In genomic region chr2:98935777-98936132, GRCh38 we compare ENCODE assay signal across 10 cellular contexts. TPM values are rescaled to one million over a fixed set of nuclear protein-coding genes. Genes with fewer than 3 reads are reported as not detected.
DNase-seq lines count a peak whose midpoint lies in the region; ATAC-seq and TF ChIP-seq lines count a peak whose summit lies in the region.
"Had no signal": no experiment of that assay in that cellular context is flagged by ENCODE, and none has a peak within 500 bp of the region (broad histone marks: within the 10 kb centered on the region; RNA-seq: fewer than 3 reads in every experiment).

No MANE protein-coding gene starts in this region.

- no peak overlapping the region for H3K4me3 Mint-ChIP-seq in activated CD8-positive, alpha-beta memory T cell treated with anti-CD3 and anti-CD28 coated beads, Interleukin-2, amount 10 ng/mL, durations not matched to agents 7 days and 5 days

- no peak for TF ChIP-seq CTCF in colonic mucosa (IDR thresholded peaks at IDR 0.05)
- no peak for TF ChIP-seq CTCF in thyroid gland (IDR thresholded peaks at IDR 0.05)

- intact Hi-C loops in colonic mucosa (cut with DNase I) (no loop called here), thyroid gland (cut with DNase I) (no loop called here)

- no peak overlapping the region for H3K27ac ChIP-seq in colonic mucosa
- no peak overlapping the region for H3K27ac ChIP-seq in mesodermal cell (ENCODE audit: low read depth, low read length, severe bottlenecking)
- H3K27ac ChIP-seq in thyroid gland: no peak overlapping the region

- TF ChIP-seq POLR2A in thyroid gland (IDR thresholded peaks at IDR 0.05): no peak

- H3K4me1 Mint-ChIP-seq in activated CD8-positive, alpha-beta memory T cell treated with anti-CD3 and anti-CD28 coated beads, Interleukin-2, amount 10 ng/mL, durations not matched to agents 7 days and 5 days: peaks cover 13% of the 10 kb centered on the region

- H3K9me3 Mint-ChIP-seq in activated CD8-positive, alpha-beta memory T cell treated with anti-CD3 and anti-CD28 coated beads, Interleukin-2, amount 10 ng/mL, durations not matched to agents 7 days and 5 days (ENCODE audit: low read depth): no peaks in the 10 kb centered on the region

- WGBS in mesodermal cell (ENCODE audit: insufficient coverage in 2 of 2), 2 experiments: 1 to 3% methylated on average over 26 to 33 of the region's 45 CpGs
- WGBS in thyroid gland, 2 donors: 0% methylated on average over 1 to 4 of the region's 45 CpGs

- CTCF ChIA-PET in activated CD8-positive, alpha-beta memory T cell treated with anti-CD3 and anti-CD28 coated beads, Interleukin-2, amount 10 ng/mL, durations not matched to agents 7 days and 5 days (lab: Charles Lee): interaction anchor here (1.2 kb wide), 1 partner anchor 11 kb away, joined by 3 read pairs; no protein-coding TSS in a partner anchor

- H3K27me3 ChIP-seq in colonic mucosa: peaks cover 29% of the 10 kb centered on the region
- H3K27me3 ChIP-seq in thyroid gland: no peaks in the 10 kb centered on the region

- H3K27me3 Mint-ChIP-seq in activated CD8-positive, alpha-beta memory T cell treated with anti-CD3 and anti-CD28 coated beads, Interleukin-2, amount 10 ng/mL, durations not matched to agents 7 days and 5 days: peaks cover 77% of the 10 kb centered on the region

- no peak overlapping the region for H3K27ac Mint-ChIP-seq in activated CD8-positive, alpha-beta memory T cell treated with anti-CD3 and anti-CD28 coated beads, Interleukin-2, amount 10 ng/mL, durations not matched to agents 7 days and 5 days

- H3K4me1 ChIP-seq in colonic mucosa (peaks cover 6% of the 10 kb centered on the region), mesodermal cell (ENCODE audit: control insufficient read depth, insufficient read depth, low read length, poor library complexity, severe bottlenecking) (no peaks in the 10 kb centered on the region), thyroid gland (peaks cover 0 to 11% of the 10 kb centered on the region in 2 donors)

- H3K4me3 ChIP-seq in colonic mucosa: peak overlapping the region; percentile 34
- H3K4me3 ChIP-seq in mesodermal cell (ENCODE audit: extremely low read depth, insufficient read depth, low read length, poor library complexity, severe bottlenecking): peak overlapping the region; percentile 23
- peak overlapping the region; percentile 14 to 48 (median 41) for H3K4me3 ChIP-seq in thyroid gland (replicated peaks in 1 of 3)

- ATAC-seq in activated CD8-positive, alpha-beta memory T cell treated with anti-CD3 and anti-CD28 coated beads, Interleukin-2, amount 10 ng/mL, durations not matched to agents 7 days and 5 days: peak; percentile 42
- no peak for ATAC-seq in HG02981 (IDR thresholded peaks at IDR 0.05; ENCODE audit: unreplicated experiment)

- no peak for DNase-seq in activated CD8-positive, alpha-beta memory T cell treated with anti-CD3 and anti-CD28 coated beads, Interleukin-2, amount 10 ng/mL, durations not matched to agents 7 days and 5 days
- DNase-seq in activated CD8-positive, alpha-beta memory T cell treated with anti-CD3 and anti-CD28 coated beads, Interleukin-2, amount 50 U/mL, for 48 hours: no peak
- DNase-seq in colonic mucosa: no peak
- peak in 1 of 2 donors; percentile 44 for DNase-seq in thyroid gland
- DNase-seq in COR-L47 (lab: John Stamatoyannopoulos, UW): no peak
- DNase-seq in HuH-7 (ENCODE audit: low spot score): no peak

- no peaks in the 10 kb centered on the region for H3K9me3 ChIP-seq in colonic mucosa
- H3K9me3 ChIP-seq in mesodermal cell (ENCODE audit: control insufficient read depth, low read length): no peaks in the 10 kb centered on the region
- no peaks in the 10 kb centered on the region for H3K9me3 ChIP-seq in thyroid gland

- peaks cover 3% of the 10 kb centered on the region for H3K36me3 Mint-ChIP-seq in activated CD8-positive, alpha-beta memory T cell treated with anti-CD3 and anti-CD28 coated beads, Interleukin-2, amount 10 ng/mL, durations not matched to agents 7 days and 5 days
- H3K36me3 Mint-ChIP-seq: brain had no signal

- H3K9ac ChIP-seq in colonic mucosa (ENCODE audit: low read depth in 2 of 2, low read length in 2 of 2): no peak overlapping the region

- H3K36me3 ChIP-seq in colonic mucosa: no peaks in the 10 kb centered on the region
- H3K36me3 ChIP-seq in mesodermal cell (ENCODE audit: control insufficient read depth, insufficient read depth, low read length): no peaks in the 10 kb centered on the region
- no peaks in the 10 kb centered on the region for H3K36me3 ChIP-seq in thyroid gland

RNA-seq across cellular contexts. Expression of gene CRACDL, which starts 0.3 kb away (rescaled TPM):
- total RNA-seq in activated CD8-positive, alpha-beta memory T cell treated with anti-CD3 and anti-CD28 coated beads, Interleukin-2, amount 10 ng/mL, durations not matched to agents 7 days and 5 days: under 1 TPM; 0.18 to 0.35 TPM
- 10 to 100 TPM; 11.5 to 22.3 TPM for total RNA-seq in colonic mucosa
- polyA plus RNA-seq in mesodermal cell (2013, experiment 1 of 2): 1.00 TPM
- 0.20 TPM for polyA plus RNA-seq in mesodermal cell (2013, experiment 2 of 2)
- 10 to 100 TPM in 1 of 4 donors, 1 to 10 TPM in 3; 5.2 to 10.6 (median 8.1) TPM for total RNA-seq in thyroid gland
- total RNA-seq: RPMI7951 had no signal

Comparison
In these comparisons a context has a peak if more than half of its experiments do, and no peak if none do; other contexts are left out.
1. RNA of gene CRACDL, which starts 0.3 kb away (total RNA-seq): 11.5 to 22.3 TPM in colonic mucosa and 5.2 to 10.6 TPM in thyroid gland; 0.18 to 0.35 TPM in activated CD8-positive, alpha-beta memory T cell treated with anti-CD3 and anti-CD28 coated beads, Interleukin-2, amount 10 ng/mL, durations not matched to agents 7 days and 5 days; every median in the first group is over 4 times any median in the second.
2. Peak in every context shown above with its lines, with median percentiles within 50 percentile points of each other: H3K4me3 ChIP-seq.